ENCODE assay signal across 8 cellular contexts in the genomic region with DNA sequence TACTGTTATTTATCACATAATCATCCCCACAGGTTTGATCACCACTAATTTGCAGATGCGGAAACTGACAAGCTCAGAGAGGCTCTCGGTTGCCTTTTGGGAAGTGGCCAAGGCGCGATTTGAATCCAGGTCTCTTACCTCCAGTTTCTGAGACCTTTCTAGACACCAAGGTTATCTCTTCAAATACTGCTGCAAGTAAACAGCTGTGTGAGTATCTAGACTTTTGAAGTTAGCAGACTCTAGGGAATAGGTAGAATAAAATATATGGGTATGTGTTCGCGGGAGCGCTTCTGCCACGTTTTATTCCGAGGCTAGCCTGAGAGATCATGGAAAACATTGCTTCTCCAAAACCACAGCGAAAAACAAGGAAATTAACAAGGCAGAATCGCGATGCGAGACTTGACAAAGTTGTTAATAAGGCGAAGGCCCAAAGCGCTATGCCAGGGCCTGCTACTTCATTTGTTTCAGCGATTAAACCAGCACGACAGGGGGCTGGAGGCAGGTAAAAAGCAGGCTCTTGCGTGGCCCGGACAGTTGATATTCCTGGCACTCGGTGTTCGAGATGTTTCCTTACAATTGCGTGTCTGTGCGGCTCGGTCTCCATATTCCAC. TPM values are rescaled to one million over a fixed set of nuclear protein-coding genes. Genes with fewer than 3 reads are reported as not detected.
DNase-seq lines count a peak whose midpoint lies in the region; ATAC-seq lines count a peak whose summit lies in the region.

No MANE protein-coding gene starts in this region.

- H3K27me3 Mint-ChIP-seq in T-helper 2 cell treated with Interferon-gamma antibody and Interleukin-4, amounts not matched to agents 5 μg/mL and 100 μg/mL, for 36 hours (ENCODE audit: low read depth): peaks cover 3% of the 10 kb centered on the region
- no peaks in the 10 kb centered on the region for H3K27me3 Mint-ChIP-seq in activated CD8-positive, alpha-beta T cell treated with anti-CD3 and anti-CD28 coated beads, Interleukin-2, amount 10 ng/mL, durations not matched to agents 7 days and 5 days (ENCODE audit: low read depth)

- no peaks in the 10 kb centered on the region for H3K9me3 Mint-ChIP-seq in T-helper 2 cell treated with Interferon-gamma antibody and Interleukin-4, amounts not matched to agents 5 μg/mL and 100 μg/mL, for 36 hours
- H3K9me3 Mint-ChIP-seq in activated CD8-positive, alpha-beta T cell treated with anti-CD3 and anti-CD28 coated beads, Interleukin-2, amount 10 ng/mL, durations not matched to agents 7 days and 5 days (ENCODE audit: insufficient read depth): no peaks in the 10 kb centered on the region

- peak overlapping the region; percentile 100 for H3K4me3 ChIP-seq in iPS-20b (ENCODE audit: low read length)

- peaks cover 8% of the 10 kb centered on the region for H3K36me3 Mint-ChIP-seq in T-helper 2 cell treated with Interferon-gamma antibody and Interleukin-4, amounts not matched to agents 5 μg/mL and 100 μg/mL, for 36 hours (ENCODE audit: low read depth)
- H3K36me3 Mint-ChIP-seq in activated CD8-positive, alpha-beta T cell treated with anti-CD3 and anti-CD28 coated beads, Interleukin-2, amount 10 ng/mL, durations not matched to agents 7 days and 5 days (ENCODE audit: low read depth): peaks cover 9% of the 10 kb centered on the region

- peaks cover 12% of the 10 kb centered on the region for H3K4me1 Mint-ChIP-seq in T-helper 2 cell treated with Interferon-gamma antibody and Interleukin-4, amounts not matched to agents 5 μg/mL and 100 μg/mL, for 36 hours (ENCODE audit: low read depth)
- H3K4me1 Mint-ChIP-seq in activated CD8-positive, alpha-beta T cell treated with anti-CD3 and anti-CD28 coated beads, Interleukin-2, amount 10 ng/mL, durations not matched to agents 7 days and 5 days (ENCODE audit: low read depth): peaks cover 15% of the 10 kb centered on the region

- H3K27ac ChIP-seq in iPS-20b (ENCODE audit: low read length): peak overlapping the region; percentile 52
- H3K27ac ChIP-seq in substantia nigra (ENCODE audit: low read depth, low read length, poor library complexity, severe bottlenecking): peak overlapping the region; percentile 70

- H3K4me3 Mint-ChIP-seq in T-helper 2 cell treated with Interferon-gamma antibody and Interleukin-4, amounts not matched to agents 5 μg/mL and 100 μg/mL, for 36 hours: peak overlapping the region; percentile 76
- peak overlapping the region; percentile 76 for H3K4me3 Mint-ChIP-seq in activated CD8-positive, alpha-beta T cell treated with anti-CD3 and anti-CD28 coated beads, Interleukin-2, amount 10 ng/mL, durations not matched to agents 7 days and 5 days

- ATAC-seq in activated CD8-positive, alpha-beta T cell treated with anti-CD3 and anti-CD28 coated beads, Interleukin-2, amount 10 ng/mL, durations not matched to agents 7 days and 5 days: no peak

- peak overlapping the region; percentile 37 for H3K27ac Mint-ChIP-seq in T-helper 2 cell treated with Interferon-gamma antibody and Interleukin-4, amounts not matched to agents 5 μg/mL and 100 μg/mL, for 36 hours
- peak overlapping the region; percentile 61 for H3K27ac Mint-ChIP-seq in activated CD8-positive, alpha-beta T cell treated with anti-CD3 and anti-CD28 coated beads, Interleukin-2, amount 10 ng/mL, durations not matched to agents 7 days and 5 days

- CTCF ChIA-PET in activated CD8-positive, alpha-beta T cell treated with anti-CD3 and anti-CD28 coated beads, Interleukin-2, amount 10 ng/mL, durations not matched to agents 7 days and 5 days (lab: Charles Lee): interaction anchor here (1.0 kb wide), 1 partner anchor 220 kb away, joined by 3 read pairs; no protein-coding TSS in a partner anchor

- H3K9me3 ChIP-seq in iPS-20b (ENCODE audit: insufficient read depth, low read depth, low read length): no peaks in the 10 kb centered on the region

- H3K36me3 ChIP-seq in iPS-20b (ENCODE audit: insufficient read depth, low read depth, low read length): 0 out of 2 replicates have a peak, but pooled peaks cover 10% of the 10 kb centered on the region

- no peaks in the 10 kb centered on the region for H3K27me3 ChIP-seq in iPS-20b (ENCODE audit: insufficient read depth, low read length)

- POLR2A ChIA-PET in activated CD8-positive, alpha-beta T cell treated with anti-CD3 and anti-CD28 coated beads, Interleukin-2, amount 10 ng/mL, durations not matched to agents 7 days and 5 days (lab: Charles Lee): interaction anchor here (0.5 kb wide), 1 partner anchor 1779 kb away, joined by 5 read pairs; no protein-coding TSS in a partner anchor

- H3K9ac ChIP-seq in iPS-20b (ENCODE audit: low read depth, low read length): peak overlapping the region; percentile 69

- DNase-seq in T-helper 2 cell treated with Interferon-gamma antibody and Interleukin-4, amounts not matched to agents 5 μg/mL and 100 μg/mL, for 36 hours (ENCODE audit: low spot score): no peak
- no peak for DNase-seq in T-helper 2 cell
- DNase-seq in activated CD8-positive, alpha-beta T cell treated with anti-CD3 and anti-CD28 coated beads, Interleukin-2, amount 10 ng/mL, durations not matched to agents 7 days and 5 days: no peak
- peak in 1 of 49 donors; percentile 43 for DNase-seq in substantia nigra (lab: John Stamatoyannopoulos, UW)
- no peak for DNase-seq in NCI-H2196 treated with DMSO at 0.1 percent for 48 hours (lab: John Stamatoyannopoulos, UW; ENCODE audit: unreplicated experiment)
- no peak for DNase-seq in cerebellar nuclear complex (lab: John Stamatoyannopoulos, UW)
- no peak for DNase-seq in posterior cingulate gyrus

- H3K4me1 ChIP-seq in iPS-20b (ENCODE audit: insufficient read depth, low read length): peaks cover 39% of the 10 kb centered on the region

- intact Hi-C loops in posterior cingulate gyrus (cut with DNase I): loop anchor here (2.0 kb wide), 1 partner anchor 1033 kb away; no protein-coding TSS in a partner anchor

RNA-seq across cellular contexts. Expression of a gene that starts 1.8 kb away (rescaled TPM):
- 10 to 100 TPM; 33.0 to 33.2 TPM for total RNA-seq in activated CD8-positive, alpha-beta T cell treated with anti-CD3 and anti-CD28 coated beads, Interleukin-2, amount 10 ng/mL, durations not matched to agents 7 days and 5 days
